22 cellular contexts compared by ENCODE assay signal in the genomic region with DNA sequence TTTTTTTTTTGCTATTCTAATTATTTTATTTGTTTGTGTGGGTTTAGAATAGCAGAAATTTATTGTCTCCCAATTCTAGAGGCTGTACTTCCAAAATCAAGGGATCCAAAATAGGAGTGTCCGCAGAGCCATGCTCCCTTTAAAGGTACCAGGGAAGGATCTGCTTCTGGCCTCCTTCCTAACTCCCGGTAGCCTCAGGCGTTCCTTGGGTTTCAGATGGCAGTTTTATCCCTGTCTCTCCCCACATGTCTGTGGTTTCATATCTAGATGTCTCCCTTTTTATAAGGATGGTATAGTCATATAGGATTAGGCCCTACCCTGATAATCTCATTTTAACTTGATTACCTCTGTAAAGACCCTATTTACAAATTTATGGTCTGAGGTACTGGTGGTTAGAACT.
"Had no signal": no experiment of that assay in that cellular context is flagged by ENCODE, and none has a peak within 500 bp of the region (broad histone marks: within the 10 kb centered on the region; RNA-seq: fewer than 3 reads in every experiment).

No MANE protein-coding gene starts in this region.

- H3K9ac ChIP-seq: parathyroid adenoma had no signal

- H3K9me3 ChIP-seq: heart right ventricle had no signal

- H3K27ac Mint-ChIP-seq: activated naive CD8-positive, alpha-beta T cell treated with anti-CD3 and anti-CD28 coated beads, Interleukin-2, amount 10 ng/mL, durations not matched to agents 7 days and 5 days; activated T-cell treated with anti-CD3 and anti-CD28 coated beads, Interleukin-2, amount 50 U/mL, for 24 hours; activated T-helper 17 cell treated with anti-CD3 and anti-CD28 coated beads, Interleukin-2, amount 50 U/mL, for 72 hours; memory B cell; nephron progenitor cell had no signal

- H2AFZ ChIP-seq: parathyroid adenoma had no signal

- H3K36me3 ChIP-seq: heart right ventricle, WERI-Rb-1 had no signal

- H3K9me3 Mint-ChIP-seq: activated naive CD8-positive, alpha-beta T cell treated with anti-CD3 and anti-CD28 coated beads, Interleukin-2, amount 10 ng/mL, durations not matched to agents 7 days and 5 days; activated T-cell treated with anti-CD3 and anti-CD28 coated beads, Interleukin-2, amount 50 U/mL, for 24 hours; activated T-helper 17 cell treated with anti-CD3 and anti-CD28 coated beads, Interleukin-2, amount 50 U/mL, for 72 hours; endodermal cell; memory B cell; nephron progenitor cell had no signal

- H3K27ac ChIP-seq: heart right ventricle, parathyroid adenoma, WERI-Rb-1 had no signal

- H3K4me3 ChIP-seq: heart right ventricle had no signal

- H3K4me3 Mint-ChIP-seq: activated naive CD8-positive, alpha-beta T cell treated with anti-CD3 and anti-CD28 coated beads, Interleukin-2, amount 10 ng/mL, durations not matched to agents 7 days and 5 days; activated T-cell treated with anti-CD3 and anti-CD28 coated beads, Interleukin-2, amount 50 U/mL, for 24 hours; activated T-helper 17 cell treated with anti-CD3 and anti-CD28 coated beads, Interleukin-2, amount 50 U/mL, for 72 hours; endodermal cell; memory B cell; nephron progenitor cell had no signal

- H3K4me1 ChIP-seq: parathyroid adenoma had no signal

- H3K27me3 Mint-ChIP-seq: activated naive CD8-positive, alpha-beta T cell treated with anti-CD3 and anti-CD28 coated beads, Interleukin-2, amount 10 ng/mL, durations not matched to agents 7 days and 5 days; activated T-cell treated with anti-CD3 and anti-CD28 coated beads, Interleukin-2, amount 50 U/mL, for 24 hours; activated T-helper 17 cell treated with anti-CD3 and anti-CD28 coated beads, Interleukin-2, amount 50 U/mL, for 72 hours; memory B cell had no signal

- DNase-seq: activated CD4-positive, alpha-beta T cell treated with anti-CD3 and anti-CD28 coated beads for 1 hour; activated CD4-positive, alpha-beta T cell treated with anti-CD3 and anti-CD28 coated beads, Interleukin-2, amount 50 U/mL, for 1 hour; activated CD8-positive, alpha-beta memory T cell treated with anti-CD3 and anti-CD28 coated beads, Interleukin-2, amount 50 U/mL, for 4 hours; activated naive CD4-positive, alpha-beta T cell treated with Interleukin-2 at 50 U/mL for 16 hours; activated naive CD8-positive, alpha-beta T cell treated with anti-CD3 and anti-CD28 coated beads, Interleukin-2, amount 10 ng/mL, durations not matched to agents 7 days and 5 days; activated T-cell treated with anti-CD3 and anti-CD28 coated beads, Interleukin-2, amount 50 U/mL, for 24 hours; amygdala; cerebellar nuclear complex; cortex of kidney; endodermal cell; heart right ventricle; islet precursor cell; left cardiac atrium; nephron progenitor cell; stimulated activated CD4-positive, alpha-beta T cell treated with anti-CD3 and anti-CD28 coated beads, Interleukin-4, amount 100 ng/mL, for 1 hour; stimulated activated naive CD4-positive, alpha-beta T cell treated with Interleukin-2 at 50 U/mL for 16 hours; T-helper 1 cell; WERI-Rb-1 had no signal

- ATAC-seq: activated T-helper 17 cell treated with anti-CD3 and anti-CD28 coated beads, Interleukin-2, amount 50 U/mL, for 72 hours; heart right ventricle; left cardiac atrium; sciatic nerve had no signal

- H3K4me1 Mint-ChIP-seq: activated naive CD8-positive, alpha-beta T cell treated with anti-CD3 and anti-CD28 coated beads, Interleukin-2, amount 10 ng/mL, durations not matched to agents 7 days and 5 days had no signal
